1 cellular context compared by ENCODE assay signal in genomic region chr4:85128246-85129204, GRCh38.
TF ChIP-seq lines count a peak whose summit lies in the region.

No MANE protein-coding gene starts in this region.

TF ChIP-seq in H1, 55 proteins besides CTCF, POLR2A, EP300 and RAD21 (continued from another document):
- TF ChIP-seq POLR2AphosphoS5 (IDR thresholded peaks at IDR 0.05; ENCODE audit: low read depth, low read length), result no peak
- no peak for TF ChIP-seq SIX5 (IDR thresholded peaks at IDR 0.05; ENCODE audit: low read depth, low read length)
- TF ChIP-seq CBX8 (IDR thresholded peaks at IDR 0.05; ENCODE audit: borderline replicate concordance, low read depth, low read length), result no peak
- TF ChIP-seq SP4 (IDR thresholded peaks at IDR 0.05; ENCODE audit: low read length), result no peak
- TF ChIP-seq BCL11A (IDR thresholded peaks at IDR 0.05; ENCODE audit: low read depth in 2 of 2, low read length in 2 of 2), result no peak
- TF ChIP-seq NRF1 (IDR thresholded peaks at IDR 0.05; ENCODE audit: low read depth, low read length), result no peak
- no peak for TF ChIP-seq BACH1 (IDR thresholded peaks at IDR 0.05; ENCODE audit: low read length)
- TF ChIP-seq YY1 (IDR thresholded peaks at IDR 0.05; ENCODE audit: low read depth, low read length), result no peak
- no peak for TF ChIP-seq CHD1 (IDR thresholded peaks at IDR 0.05; ENCODE audit: low read depth, low read length)
- TF ChIP-seq KDM4A (IDR thresholded peaks at IDR 0.05; ENCODE audit: low read depth, low read length, severe bottlenecking), result no peak
